26 cellular contexts compared by ENCODE assay signal in the genomic region with DNA sequence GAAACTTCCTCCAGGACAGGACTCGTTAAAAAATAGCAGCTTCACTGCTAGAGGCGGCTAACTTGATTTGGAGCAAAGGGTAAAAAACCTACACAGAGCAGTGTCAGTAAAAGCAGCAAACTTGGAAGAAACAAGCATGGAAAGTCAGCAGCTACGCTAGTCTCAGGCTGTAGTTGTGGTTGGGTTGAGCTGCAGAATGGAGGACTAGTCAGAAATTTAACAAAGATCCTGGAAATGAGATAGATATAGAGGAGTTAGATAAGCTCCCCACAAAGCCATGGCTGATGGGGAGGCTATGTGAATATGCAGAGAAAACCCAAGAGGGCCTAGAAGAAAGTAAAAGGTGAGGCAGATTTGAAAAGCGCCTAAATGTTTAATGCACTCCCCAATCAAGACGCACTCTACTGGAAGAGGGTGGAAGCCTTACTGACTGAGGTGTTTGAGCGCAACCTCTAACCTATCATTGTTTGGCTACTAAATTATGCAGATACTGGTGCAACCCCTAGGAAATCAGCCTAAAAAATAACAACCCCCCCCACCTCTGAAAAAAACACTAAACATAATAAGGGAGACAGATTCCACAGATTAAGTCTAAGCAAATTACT.
"Had no signal": no experiment of that assay in that cellular context is flagged by ENCODE, and none has a peak within 500 bp of the region (broad histone marks: within the 10 kb centered on the region; RNA-seq: fewer than 3 reads in every experiment).

No MANE protein-coding gene starts in this region.

- H3K27ac Mint-ChIP-seq: immature natural killer cell; stimulated activated naive CD8-positive, alpha-beta T cell treated with anti-CD3 and anti-CD28 coated beads, Interleukin-15, amount 100 ng/mL, for 72 hours had no signal

- H3K27me3 ChIP-seq: esophagus squamous epithelium, pancreas, right lobe of liver, suprapubic skin, vagina had no signal

- H3K4me3 ChIP-seq: coronary artery, esophagus squamous epithelium, lung, pancreas, right lobe of liver, suprapubic skin, vagina had no signal

- H3K9me3 ChIP-seq: esophagus squamous epithelium, pancreas, right lobe of liver, suprapubic skin, vagina had no signal

- DNase-seq: dermis blood vessel endothelial cell; effector memory CD4-positive, alpha-beta T cell; erythroblast; esophagus squamous epithelium; foreskin melanocyte; glutamatergic neuron; hypothalamus; immature natural killer cell; islet precursor cell; kidney glomerular epithelial cell; left colon; mesenchymal stem cell; midbrain; naive thymus-derived CD4-positive, alpha-beta T cell; pancreas; right lobe of liver; small intestine; stimulated activated CD4-positive, alpha-beta T cell treated with anti-CD3 and anti-CD28 coated beads, Interleukin-15, amount 100 ng/mL, for 24 hours; stimulated activated CD4-positive, alpha-beta T cell treated with anti-CD3 and anti-CD28 coated beads, Interleukin-2, amount 100 ng/mL, for 48 hours; stimulated activated naive CD4-positive, alpha-beta T cell; stimulated activated naive CD8-positive, alpha-beta T cell treated with anti-CD3 and anti-CD28 coated beads, Interleukin-15, amount 100 ng/mL, for 72 hours had no signal

- H3K36me3 ChIP-seq: pancreas, vagina had no signal

- H3K9me3 Mint-ChIP-seq: immature natural killer cell had no signal

- ATAC-seq: left colon; naive thymus-derived CD4-positive, alpha-beta T cell; pancreas; right lobe of liver; stimulated activated naive CD8-positive, alpha-beta T cell treated with anti-CD3 and anti-CD28 coated beads, Interleukin-15, amount 100 ng/mL, for 72 hours had no signal

- H3K4me3 Mint-ChIP-seq: immature natural killer cell; naive thymus-derived CD4-positive, alpha-beta T cell; nephron; stimulated activated naive CD8-positive, alpha-beta T cell treated with anti-CD3 and anti-CD28 coated beads, Interleukin-15, amount 100 ng/mL, for 72 hours had no signal

- H3K4me1 ChIP-seq: esophagus squamous epithelium, pancreas, right lobe of liver, suprapubic skin, vagina had no signal

- H3K27ac ChIP-seq: coronary artery, esophagus squamous epithelium, pancreas, right lobe of liver, suprapubic skin, vagina had no signal

- H3K27me3 Mint-ChIP-seq: naive thymus-derived CD4-positive, alpha-beta T cell; stimulated activated naive CD8-positive, alpha-beta T cell treated with anti-CD3 and anti-CD28 coated beads, Interleukin-15, amount 100 ng/mL, for 72 hours had no signal
